ENCODE assay signal across 16 cellular contexts in genomic region chr1:72063364-72063763, GRCh38.
DNase-seq lines count a peak whose midpoint lies in the region; ATAC-seq, FAIRE-seq and TF ChIP-seq lines count a peak whose summit lies in the region.
"Had no signal": no experiment of that assay in that cellular context is flagged by ENCODE, and none has a peak within 500 bp of the region (broad histone marks: within the 10 kb centered on the region; RNA-seq: fewer than 3 reads in every experiment).

No MANE protein-coding gene starts in this region.

- H3K27ac Mint-ChIP-seq in activated T-helper 2 cell treated with anti-CD3 and anti-CD28 coated beads, Interferon-gamma antibody, Interleukin-2, Interleukin-4, amounts not matched to agents 10 μg/mL and 5 μg/mL and 100 μg/mL, durations not matched to agents 14 hours and 24 hours and 36 hours = no peak overlapping the region
- H3K27ac Mint-ChIP-seq: CD8-positive, alpha-beta memory T cell had no signal

- no peaks in the 10 kb centered on the region for H3K9me3 Mint-ChIP-seq in activated T-helper 2 cell treated with anti-CD3 and anti-CD28 coated beads, Interferon-gamma antibody, Interleukin-2, Interleukin-4, amounts not matched to agents 10 μg/mL and 5 μg/mL and 100 μg/mL, durations not matched to agents 14 hours and 24 hours and 36 hours

- H3K9ac ChIP-seq in MM.1S (ENCODE audit: low read length) = no peak overlapping the region
- no peak overlapping the region for H3K9ac ChIP-seq in mammary epithelial cell (ENCODE audit: insufficient read depth, low read length)
- H3K9ac ChIP-seq in keratinocyte (ENCODE audit: control insufficient read depth, extremely low read depth, insufficient read depth, low read length) = no peak overlapping the region

- CTCF ChIA-PET in mammary epithelial cell (lab: Charles Lee; ENCODE audit: low non-redundant PET) = no interaction called here

- no peaks in the 10 kb centered on the region for H4K20me1 ChIP-seq in MM.1S (ENCODE audit: insufficient read depth, low read length)
- H4K20me1 ChIP-seq in mammary epithelial cell (ENCODE audit: insufficient read depth, low read length) = no peaks in the 10 kb centered on the region
- H4K20me1 ChIP-seq in keratinocyte (ENCODE audit: control insufficient read depth, extremely low read depth, insufficient read depth, low read length) = no peaks in the 10 kb centered on the region

- H3K4me1 ChIP-seq in MM.1S (ENCODE audit: low read length) = no peaks in the 10 kb centered on the region
- H3K4me1 ChIP-seq in mammary epithelial cell (ENCODE audit: insufficient read depth, low read length) = peaks cover 20% of the 10 kb centered on the region
- H3K4me1 ChIP-seq in keratinocyte (ENCODE audit: control insufficient read depth, extremely low read depth, insufficient read depth, low read length) = peaks cover 20% of the 10 kb centered on the region
- H3K4me1 ChIP-seq in vagina = no peaks in the 10 kb centered on the region

- H3K27me3 ChIP-seq in MM.1S (replicated peaks; ENCODE audit: insufficient read depth, low read length) (no peaks in the 10 kb centered on the region), mammary epithelial cell (ENCODE audit: insufficient read depth, low read length) (no peaks in the 10 kb centered on the region), keratinocyte (ENCODE audit: control insufficient read depth, extremely low read depth, insufficient read depth, low read length) (no peaks in the 10 kb centered on the region), vagina (no peaks in the 10 kb centered on the region)

- H3K4me2 ChIP-seq in MM.1S (ENCODE audit: low read depth, low read length) (0 out of 2 replicates have a peak overlapping the region, but pooled peaks have one; percentile 16), mammary epithelial cell (ENCODE audit: insufficient read depth, low read depth, low read length) (peak overlapping the region; percentile 12), keratinocyte (ENCODE audit: control insufficient read depth, extremely low read depth, insufficient read depth, low read depth, low read length) (peak overlapping the region; percentile 46)

- WGBS in mammary epithelial cell (ENCODE audit: low coverage, missing lambda C conversion rate) = 76% methylated on average over 5 of the region's 5 CpGs

- H3K9me2 ChIP-seq in MM.1S (replicated peaks; ENCODE audit: insufficient read depth, low read length) = no peaks in the 10 kb centered on the region; the same call in 1 of the 2 replicates

- H3K4me3 ChIP-seq in MM.1S (ENCODE audit: low read length) (no peak overlapping the region), mammary epithelial cell (replicated peaks in 1 of 3; ENCODE audit: insufficient read depth in 1 of 3, low read depth in 2 of 3, low read length in 3 of 3) (no peak overlapping the region), keratinocyte (ENCODE audit: control insufficient read depth in 2 of 3, extremely low read depth in 1 of 3, insufficient read depth in 2 of 3, low read depth in 1 of 3, low read length in 3 of 3) (no peak overlapping the region), vagina (no peak overlapping the region)

- no peaks in the 10 kb centered on the region for H3F3A ChIP-seq in MM.1S (ENCODE audit: insufficient read depth, low read length)

- no peaks in the 10 kb centered on the region for H3K27me3 Mint-ChIP-seq in activated T-helper 2 cell treated with anti-CD3 and anti-CD28 coated beads, Interferon-gamma antibody, Interleukin-2, Interleukin-4, amounts not matched to agents 10 μg/mL and 5 μg/mL and 100 μg/mL, durations not matched to agents 14 hours and 24 hours and 36 hours (ENCODE audit: low read depth)
- H3K27me3 Mint-ChIP-seq: CD8-positive, alpha-beta memory T cell had no signal

- intact Hi-C loops in mammary epithelial cell (cut with micrococcal nuclease) (no loop called here), vagina (cut with DNase I) (no loop called here)
- intact Hi-C loops in activated T-helper 2 cell treated with anti-CD3 and anti-CD28 coated beads, Interferon-gamma antibody, Interleukin-2, Interleukin-4, amounts not matched to agents 10 μg/mL and 5 μg/mL and 100 μg/mL, durations not matched to agents 14 hours and 24 hours and 36 hours (cut with micrococcal nuclease) = no loop called here

- BruUV-seq in mammary epithelial cell (replicated peaks; lab: Mats Ljungman, UMichigan) = no TSS peak

- H3K4me3 Mint-ChIP-seq in activated T-helper 2 cell treated with anti-CD3 and anti-CD28 coated beads, Interferon-gamma antibody, Interleukin-2, Interleukin-4, amounts not matched to agents 10 μg/mL and 5 μg/mL and 100 μg/mL, durations not matched to agents 14 hours and 24 hours and 36 hours (ENCODE audit: low read depth) = no peak overlapping the region
- H3K4me3 Mint-ChIP-seq: CD8-positive, alpha-beta memory T cell had no signal

- H2AFZ ChIP-seq in MM.1S (ENCODE audit: low read length) = no peak overlapping the region
- H2AFZ ChIP-seq in mammary epithelial cell (ENCODE audit: low read depth, low read length) = no peak overlapping the region
- H2AFZ ChIP-seq in keratinocyte (ENCODE audit: control insufficient read depth, low read length) = no peak overlapping the region

- H3K4me1 Mint-ChIP-seq in activated T-helper 2 cell treated with anti-CD3 and anti-CD28 coated beads, Interferon-gamma antibody, Interleukin-2, Interleukin-4, amounts not matched to agents 10 μg/mL and 5 μg/mL and 100 μg/mL, durations not matched to agents 14 hours and 24 hours and 36 hours (ENCODE audit: low read depth) = no peaks in the 10 kb centered on the region
- H3K4me1 Mint-ChIP-seq: CD8-positive, alpha-beta memory T cell had no signal

- ATAC-seq in GM21381 (IDR thresholded peaks at IDR 0.05; ENCODE audit: unreplicated experiment) = no peak
- ATAC-seq: Panc1 had no signal

- dilution Hi-C loops in mammary epithelial cell (cut with HindIII; ENCODE audit: low sequenced_read_pairs) (no loop called here), keratinocyte (cut with MboI; ENCODE audit: extremely low pct_ligation_motif_present, low sequenced_read_pairs) (no loop called here)

- DNase-seq in H54 (ENCODE audit: insufficient read length, low spot score) (no peak), MM.1S (no peak), mammary epithelial cell (peak; percentile 41), keratinocyte (ENCODE audit: low read depth, low spot score) (no peak), LoVo (ENCODE audit: low spot score) (no peak), vagina (ENCODE audit: extremely low spot score in 2 of 2) (no peak)
- DNase-seq in activated T-helper 2 cell treated with anti-CD3 and anti-CD28 coated beads, Interferon-gamma antibody, Interleukin-2, Interleukin-4, amounts not matched to agents 10 μg/mL and 5 μg/mL and 100 μg/mL, durations not matched to agents 14 hours and 24 hours and 36 hours (ENCODE audit: low spot score) = no peak
- DNase-seq: CD8-positive, alpha-beta memory T cell; H7; NCI-H1092 treated with DMSO at 0.1 percent for 48 hours; NCI-H1694; NCI-H446; NCI-H748 treated with DMSO at 0.1 percent for 48 hours; SIG-M5 had no signal

- TF ChIP-seq CTCF in MM.1S (IDR thresholded peaks at IDR 0.05; ENCODE audit: low read length) = no peak
- TF ChIP-seq CTCF in mammary epithelial cell (conservative IDR thresholded peaks at IDR 0.05 in 1 of 2, IDR thresholded peaks at IDR 0.05 in 1 of 2; ENCODE audit: extremely low read depth in 1 of 2, insufficient read depth in 1 of 2, low read depth in 1 of 2, low read length in 2 of 2) = no peak
- no peak for TF ChIP-seq CTCF in keratinocyte (optimal IDR thresholded peaks at IDR 0.05 in 1 of 3, IDR thresholded peaks at IDR 0.05 in 1 of 3, conservative IDR thresholded peaks at IDR 0.05 in 1 of 3; ENCODE audit: extremely low read depth in 1 of 3, insufficient read depth in 2 of 3, low read length in 3 of 3)
- no peak for TF ChIP-seq CTCF in vagina (IDR thresholded peaks at IDR 0.05)

- TF ChIP-seq POLR2A in H54 (IDR thresholded peaks at IDR 0.05; ENCODE audit: low read depth, low read length) = no peak
- TF ChIP-seq POLR2A in vagina (IDR thresholded peaks at IDR 0.05) = no peak

- no peaks in the 10 kb centered on the region for H3K36me3 Mint-ChIP-seq in activated T-helper 2 cell treated with anti-CD3 and anti-CD28 coated beads, Interferon-gamma antibody, Interleukin-2, Interleukin-4, amounts not matched to agents 10 μg/mL and 5 μg/mL and 100 μg/mL, durations not matched to agents 14 hours and 24 hours and 36 hours (ENCODE audit: low read depth)
- H3K36me3 Mint-ChIP-seq: CD8-positive, alpha-beta memory T cell had no signal

- no peak overlapping the region for H3K27ac ChIP-seq in MM.1S (ENCODE audit: low read length)
- H3K27ac ChIP-seq in mammary epithelial cell (ENCODE audit: insufficient read depth, low read depth, low read length) = no peak overlapping the region
- no peak overlapping the region for H3K27ac ChIP-seq in keratinocyte (ENCODE audit: control insufficient read depth, insufficient read depth, low read length)
- H3K27ac ChIP-seq in vagina = no peak overlapping the region

- no peaks in the 10 kb centered on the region for H3K79me2 ChIP-seq in MM.1S (ENCODE audit: low read length)
- H3K79me2 ChIP-seq in mammary epithelial cell (ENCODE audit: insufficient read depth, low read length) = no peaks in the 10 kb centered on the region
- no peaks in the 10 kb centered on the region for H3K79me2 ChIP-seq in keratinocyte (ENCODE audit: control insufficient read depth, insufficient read depth, low read length)

- no peaks in the 10 kb centered on the region for H3K9me1 ChIP-seq in keratinocyte (ENCODE audit: control insufficient read depth, extremely low read depth, insufficient read depth, low read length)

- no peaks in the 10 kb centered on the region for H3K36me3 ChIP-seq in MM.1S (replicated peaks; ENCODE audit: insufficient read depth, low read length)
- no peaks in the 10 kb centered on the region for H3K36me3 ChIP-seq in mammary epithelial cell (ENCODE audit: insufficient read depth, low read length)
- H3K36me3 ChIP-seq in keratinocyte (ENCODE audit: control insufficient read depth in 2 of 2, extremely low read depth in 1 of 2, insufficient read depth in 2 of 2, low read length in 2 of 2) = no peaks in the 10 kb centered on the region
- no peaks in the 10 kb centered on the region for H3K36me3 ChIP-seq in vagina

- in situ Hi-C loops in mammary epithelial cell (cut with MboI; ENCODE audit: low sequenced_read_pairs in 2 of 2) = no loop called here

- peak; percentile 92 for FAIRE-seq in H54 (lab: Jason Lieb, UNC)
- peak; percentile 46 for FAIRE-seq in keratinocyte (lab: Jason Lieb, UNC)

- H3K9me3 ChIP-seq in MM.1S (replicated peaks; ENCODE audit: insufficient read depth, low read length) (no peaks in the 10 kb centered on the region), mammary epithelial cell (replicated peaks; ENCODE audit: insufficient read depth, low read length) (no peaks in the 10 kb centered on the region), keratinocyte (ENCODE audit: control insufficient read depth, low read depth, low read length) (no peaks in the 10 kb centered on the region), vagina (no peaks in the 10 kb centered on the region)
